21 cellular contexts compared by ENCODE assay signal in genomic region chr2:164954186-164954585, GRCh38. TPM values are rescaled to one million over a fixed set of nuclear protein-coding genes. Genes with fewer than 3 reads are reported as not detected.
DNase-seq lines count a peak whose midpoint lies in the region; TF ChIP-seq lines count a peak whose summit lies in the region.
"Had no signal": no experiment of that assay in that cellular context is flagged by ENCODE, and none has a peak within 500 bp of the region (broad histone marks: within the 10 kb centered on the region; RNA-seq: fewer than 3 reads in every experiment).

No MANE protein-coding gene starts in this region.

- H3K4me3 Mint-ChIP-seq in CD4-positive, alpha-beta memory T cell, result no peak overlapping the region

- H3K9me3 Mint-ChIP-seq in CD4-positive, alpha-beta memory T cell, result peaks cover 0 to 2% (median 0%) of the 10 kb centered on the region in 8 donors

- intact Hi-C loops in CD4-positive, alpha-beta memory T cell (cut with micrococcal nuclease), result no loop called here

- DNase-seq in NCI-H82 (lab: John Stamatoyannopoulos, UW), result peak; percentile 11
- no peak for DNase-seq in NCI-H82 treated with DMSO at 0.1 percent for 48 hours (lab: John Stamatoyannopoulos, UW; ENCODE audit: unreplicated experiment)
- peak; percentile 74 for DNase-seq in DMS53 (lab: John Stamatoyannopoulos, UW)
- peak; percentile 14 for DNase-seq in putamen (ENCODE audit: low spot score)
- no peak for DNase-seq in CD4-positive, alpha-beta memory T cell
- no peak for DNase-seq in NCI-H146 treated with DMSO at 0.1 percent for 48 hours (lab: John Stamatoyannopoulos, UW; ENCODE audit: unreplicated experiment)
- DNase-seq in medulla oblongata (ENCODE audit: extremely low spot score), result no peak
- DNase-seq: COR-L47, DMS153, GOT3, KBM-7, NCI-H1048, NCI-H146, NCI-H2171, NCI-H774, SHP77 treated with DMSO at 0.1 percent for 48 hours had no signal

- CTCF ChIA-PET in CD4-positive, alpha-beta memory T cell (lab: Charles Lee; ENCODE audit: partially characterized antibody), result no interaction called here

- no peaks in the 10 kb centered on the region for H3K36me3 ChIP-seq in CD4-positive, alpha-beta memory T cell (ENCODE audit: insufficient read depth, low read length)

- H3K27ac ChIP-seq in VCaP, result peak overlapping the region; percentile 85
- no peak overlapping the region for H3K27ac ChIP-seq in CD4-positive, alpha-beta memory T cell (ENCODE audit: low read depth, low read length)
- H3K27ac ChIP-seq: C4-2B had no signal

- no peaks in the 10 kb centered on the region for H3K27me3 ChIP-seq in CD4-positive, alpha-beta memory T cell (ENCODE audit: insufficient read depth, low read length)

- POLR2A ChIA-PET in CD4-positive, alpha-beta memory T cell (lab: Charles Lee; ENCODE audit: partially characterized antibody), result no interaction called here

- TF ChIP-seq CTCF in VCaP (conservative IDR thresholded peaks at IDR 0.05), result no peak

- H3K4me1 Mint-ChIP-seq in CD4-positive, alpha-beta memory T cell, result no peaks in the 10 kb centered on the region

- H3K9me3 ChIP-seq in CD4-positive, alpha-beta memory T cell (ENCODE audit: control insufficient read depth in 1 of 2, low read length in 2 of 2), result no peaks in the 10 kb centered on the region

- H3K4me1 ChIP-seq in CD4-positive, alpha-beta memory T cell (ENCODE audit: insufficient read depth, low read length), result no peaks in the 10 kb centered on the region

- H3K36me3 Mint-ChIP-seq in CD4-positive, alpha-beta memory T cell, result no peaks in the 10 kb centered on the region

- no peak overlapping the region for H3K4me3 ChIP-seq in CD4-positive, alpha-beta memory T cell (ENCODE audit: low read length in 2 of 2)

- H3K27me3 Mint-ChIP-seq in CD4-positive, alpha-beta memory T cell, result peaks cover 9 to 10% of the 10 kb centered on the region in 2 donors

- H3K27ac Mint-ChIP-seq in CD4-positive, alpha-beta memory T cell, result no peak overlapping the region

RNA-seq across cellular contexts. Expression of gene SLC38A11, which starts 1.1 kb away (rescaled TPM):
- total RNA-seq in CD4-positive, alpha-beta memory T cell, result not detected
- not detected for polyA plus RNA-seq in CD4-positive, alpha-beta memory T cell
- total RNA-seq: A172, G401, NCI-H460 had no signal

Comparison
In these comparisons a context has a peak if more than half of its experiments do, and no peak if none do; other contexts are left out.
1. DNase-seq: peak in NCI-H82 (single experiment), DMS53 (single experiment) and putamen (single experiment); none in NCI-H82 treated with DMSO at 0.1 percent for 48 hours (single experiment), CD4-positive, alpha-beta memory T cell (0 of 5), NCI-H146 treated with DMSO at 0.1 percent for 48 hours (single experiment) and medulla oblongata (single experiment).